8 cellular contexts compared by ENCODE assay signal in the genomic region with DNA sequence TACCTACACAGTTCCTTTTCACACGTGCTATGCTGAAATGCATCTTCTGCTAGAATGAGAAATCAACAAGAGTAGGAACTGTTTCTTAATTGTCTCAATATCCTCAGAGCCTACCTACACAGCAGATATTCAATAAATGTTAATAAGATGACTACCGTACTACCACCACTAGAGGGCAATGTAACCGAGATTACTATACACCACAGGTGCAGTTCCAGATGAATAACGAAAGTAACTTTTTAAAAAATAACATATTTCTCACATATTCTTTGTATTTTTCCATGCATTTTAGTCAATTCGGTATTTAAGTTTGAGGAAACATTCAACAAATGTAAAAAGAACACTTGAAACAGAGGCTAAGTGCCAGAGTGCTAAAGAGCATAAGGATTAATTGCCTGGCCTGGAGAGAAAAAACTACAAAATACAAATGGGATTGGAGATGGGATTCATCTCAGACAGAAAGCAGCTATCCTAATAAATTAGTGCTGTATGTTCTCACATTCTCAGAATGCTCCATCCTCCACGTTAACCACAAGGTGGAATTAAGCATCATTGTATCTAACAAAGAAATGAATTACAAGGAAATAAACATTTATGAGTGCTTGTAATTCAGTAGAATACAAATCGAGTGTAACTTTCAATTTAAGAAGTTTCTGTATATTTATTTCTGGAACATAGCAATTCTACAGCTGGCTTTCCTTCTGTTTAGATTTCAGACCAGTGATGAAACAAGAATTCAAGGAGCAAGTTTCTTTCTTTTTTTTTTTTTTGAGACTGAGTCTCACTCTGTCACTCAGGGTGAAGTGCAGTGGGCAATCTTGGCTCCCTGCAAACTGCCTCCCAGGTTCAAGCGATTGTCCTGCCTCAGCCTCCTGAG. TPM values are rescaled to one million over a fixed set of nuclear protein-coding genes. Genes with fewer than 3 reads are reported as not detected.
DNase-seq lines count a peak whose midpoint lies in the region; ATAC-seq and TF ChIP-seq lines count a peak whose summit lies in the region.

No MANE protein-coding gene starts in this region.

- peaks cover 18% of the 10 kb centered on the region for H3K27me3 Mint-ChIP-seq in activated naive CD8-positive, alpha-beta T cell treated with anti-CD3 and anti-CD28 coated beads, Interleukin-2, amount 10 ng/mL, durations not matched to agents 7 days and 5 days
- H3K27me3 Mint-ChIP-seq in activated naive CD8-positive, alpha-beta T cell treated with anti-CD3 and anti-CD28 coated beads for 36 hours: peaks cover 17% of the 10 kb centered on the region
- H3K27me3 Mint-ChIP-seq in endothelial cell (ENCODE audit: unreplicated experiment): peaks cover 1% of the 10 kb centered on the region
- H3K27me3 Mint-ChIP-seq in naive thymus-derived CD4-positive, alpha-beta T cell: peaks cover 12 to 34% (median 20%) of the 10 kb centered on the region in 5 donors

- H3K4me1 ChIP-seq in RWPE2 (ENCODE audit: insufficient read depth, poor library complexity, severe bottlenecking): no peaks in the 10 kb centered on the region
- no peaks in the 10 kb centered on the region for H3K4me1 ChIP-seq in naive thymus-derived CD4-positive, alpha-beta T cell (ENCODE audit: control insufficient read depth in 2 of 2, insufficient read depth in 2 of 2, low read length in 2 of 2)

- peaks cover 3% of the 10 kb centered on the region for H3K4me1 Mint-ChIP-seq in activated naive CD8-positive, alpha-beta T cell treated with anti-CD3 and anti-CD28 coated beads, Interleukin-2, amount 10 ng/mL, durations not matched to agents 7 days and 5 days
- peaks cover 3% of the 10 kb centered on the region for H3K4me1 Mint-ChIP-seq in activated naive CD8-positive, alpha-beta T cell treated with anti-CD3 and anti-CD28 coated beads for 36 hours
- peaks cover 3% of the 10 kb centered on the region for H3K4me1 Mint-ChIP-seq in endothelial cell (ENCODE audit: unreplicated experiment)
- peaks cover 0 to 11% (median 6%) of the 10 kb centered on the region in 7 donors for H3K4me1 Mint-ChIP-seq in naive thymus-derived CD4-positive, alpha-beta T cell

- H3K9me3 ChIP-seq in RWPE2 (ENCODE audit: severe bottlenecking): no peaks in the 10 kb centered on the region
- no peaks in the 10 kb centered on the region for H3K9me3 ChIP-seq in naive thymus-derived CD4-positive, alpha-beta T cell (ENCODE audit: control insufficient read depth in 2 of 3, low read length in 3 of 3)

- peak overlapping the region; percentile 33 for H3K4me3 Mint-ChIP-seq in activated naive CD8-positive, alpha-beta T cell treated with anti-CD3 and anti-CD28 coated beads, Interleukin-2, amount 10 ng/mL, durations not matched to agents 7 days and 5 days
- H3K4me3 Mint-ChIP-seq in activated naive CD8-positive, alpha-beta T cell treated with anti-CD3 and anti-CD28 coated beads for 36 hours: no peak overlapping the region
- no peak overlapping the region for H3K4me3 Mint-ChIP-seq in endothelial cell (ENCODE audit: unreplicated experiment)
- peak overlapping the region in 6 of 10 donors; percentile 4 to 67 (median 38) for H3K4me3 Mint-ChIP-seq in naive thymus-derived CD4-positive, alpha-beta T cell

- no peaks in the 10 kb centered on the region for H3K36me3 Mint-ChIP-seq in activated naive CD8-positive, alpha-beta T cell treated with anti-CD3 and anti-CD28 coated beads, Interleukin-2, amount 10 ng/mL, durations not matched to agents 7 days and 5 days
- no peaks in the 10 kb centered on the region for H3K36me3 Mint-ChIP-seq in activated naive CD8-positive, alpha-beta T cell treated with anti-CD3 and anti-CD28 coated beads for 36 hours
- H3K36me3 Mint-ChIP-seq in endothelial cell (ENCODE audit: low read depth, unreplicated experiment): no peaks in the 10 kb centered on the region
- no peaks in the 10 kb centered on the region for H3K36me3 Mint-ChIP-seq in naive thymus-derived CD4-positive, alpha-beta T cell

- H3K4me3 ChIP-seq in RWPE2 (ENCODE audit: severe bottlenecking): no peak overlapping the region
- H3K4me3 ChIP-seq in naive thymus-derived CD4-positive, alpha-beta T cell (ENCODE audit: low read length): no peak overlapping the region

- H3K36me3 ChIP-seq in RWPE2 (ENCODE audit: low read depth): no peaks in the 10 kb centered on the region
- H3K36me3 ChIP-seq in naive thymus-derived CD4-positive, alpha-beta T cell (ENCODE audit: control insufficient read depth in 2 of 3, insufficient read depth in 3 of 3, low read length in 3 of 3): no peaks in the 10 kb centered on the region

- no peaks in the 10 kb centered on the region for H3K27me3 ChIP-seq in RWPE2 (ENCODE audit: insufficient read depth, poor library complexity, severe bottlenecking)
- no peaks in the 10 kb centered on the region for H3K27me3 ChIP-seq in naive thymus-derived CD4-positive, alpha-beta T cell (ENCODE audit: control insufficient read depth in 2 of 2, insufficient read depth in 2 of 2, low read length in 2 of 2)

- ATAC-seq in activated naive CD8-positive, alpha-beta T cell treated with anti-CD3 and anti-CD28 coated beads, Interleukin-2, amount 10 ng/mL, durations not matched to agents 7 days and 5 days (ENCODE audit: low read depth): peak; percentile 96
- peak; percentile 80; the same call in 2 of the 3 replicates for ATAC-seq in RWPE2 (ENCODE audit: low read depth)
- peak; percentile 98 for ATAC-seq in naive thymus-derived CD4-positive, alpha-beta T cell

- POLR2A ChIA-PET in activated naive CD8-positive, alpha-beta T cell treated with anti-CD3 and anti-CD28 coated beads, Interleukin-2, amount 10 ng/mL, durations not matched to agents 7 days and 5 days (lab: Charles Lee): no interaction called here
- POLR2A ChIA-PET in naive thymus-derived CD4-positive, alpha-beta T cell (lab: Charles Lee): interaction anchor here (2.2 kb wide), 1 partner anchor 19 kb away, joined by 11 read pairs; no protein-coding TSS in a partner anchor

- intact Hi-C loops in naive thymus-derived CD4-positive, alpha-beta T cell (cut with micrococcal nuclease): loop anchor here (1.0 to 5.0 kb wide), 8 partner anchors 20 to 523 kb away; a partner anchor contains a TSS

- TF ChIP-seq CTCF in LNCAP (IDR thresholded peaks at IDR 0.05) (peak; percentile 67), RWPE2 (IDR thresholded peaks at IDR 0.05; ENCODE audit: poor library complexity, severe bottlenecking) (peak; percentile 84), endothelial cell (IDR thresholded peaks at IDR 0.05; ENCODE audit: unreplicated experiment) (peak; percentile 64)

- DNase-seq in activated naive CD8-positive, alpha-beta T cell treated with anti-CD3 and anti-CD28 coated beads, Interleukin-2, amount 10 ng/mL, durations not matched to agents 7 days and 5 days: no peak
- no peak for DNase-seq in activated naive CD8-positive, alpha-beta T cell treated with anti-CD3 and anti-CD28 coated beads for 36 hours
- DNase-seq in H4 (ENCODE audit: low spot score): peak; percentile 59
- no peak for DNase-seq in RWPE2 (ENCODE audit: low spot score)
- no peak for DNase-seq in endothelial cell (ENCODE audit: low spot score)
- DNase-seq in naive thymus-derived CD4-positive, alpha-beta T cell: peak in 7 of 9 donors; percentile 51 to 76 (median 68)
- DNase-seq in GM19240 (ENCODE audit: insufficient read length, low spot score): no peak

- H3K9me3 Mint-ChIP-seq in activated naive CD8-positive, alpha-beta T cell treated with anti-CD3 and anti-CD28 coated beads, Interleukin-2, amount 10 ng/mL, durations not matched to agents 7 days and 5 days: no peaks in the 10 kb centered on the region
- no peaks in the 10 kb centered on the region for H3K9me3 Mint-ChIP-seq in activated naive CD8-positive, alpha-beta T cell treated with anti-CD3 and anti-CD28 coated beads for 36 hours
- H3K9me3 Mint-ChIP-seq in endothelial cell (ENCODE audit: unreplicated experiment): no peaks in the 10 kb centered on the region
- no peaks in the 10 kb centered on the region for H3K9me3 Mint-ChIP-seq in naive thymus-derived CD4-positive, alpha-beta T cell

- H3K27ac Mint-ChIP-seq in activated naive CD8-positive, alpha-beta T cell treated with anti-CD3 and anti-CD28 coated beads, Interleukin-2, amount 10 ng/mL, durations not matched to agents 7 days and 5 days: peak overlapping the region; percentile 59
- H3K27ac Mint-ChIP-seq in activated naive CD8-positive, alpha-beta T cell treated with anti-CD3 and anti-CD28 coated beads for 36 hours: no peak overlapping the region
- H3K27ac Mint-ChIP-seq in endothelial cell (ENCODE audit: unreplicated experiment): no peak overlapping the region
- peak overlapping the region in 1 of 9 donors; percentile 30 for H3K27ac Mint-ChIP-seq in naive thymus-derived CD4-positive, alpha-beta T cell

- CTCF ChIA-PET in naive thymus-derived CD4-positive, alpha-beta T cell (lab: Charles Lee): interaction anchor here (0.6 to 2.6 kb wide), 8 partner anchors 9 to 524 kb away, joined by 3 to 7 read pairs (median 3); no protein-coding TSS in a partner anchor

- H3K27ac ChIP-seq in RWPE2 (ENCODE audit: poor library complexity, severe bottlenecking): no peak overlapping the region
- no peak overlapping the region for H3K27ac ChIP-seq in naive thymus-derived CD4-positive, alpha-beta T cell (ENCODE audit: low read depth, low read length)

RNA-seq across cellular contexts. Expression of a gene that starts 20.3 kb away (rescaled TPM):
- total RNA-seq in activated naive CD8-positive, alpha-beta T cell treated with anti-CD3 and anti-CD28 coated beads, Interleukin-2, amount 10 ng/mL, durations not matched to agents 7 days and 5 days: 1 to 10 TPM; 1.9 to 2.2 TPM
- total RNA-seq in activated naive CD8-positive, alpha-beta T cell treated with anti-CD3 and anti-CD28 coated beads for 36 hours: 1 to 10 TPM; 2.6 to 2.9 TPM
- 5.0 and 5.7 TPM in 2 replicates for total RNA-seq in H4 (2014; rRNA removed; shearing (Covaris generic))
- 17.4 TPM for total RNA-seq in endothelial cell (ENCODE audit: unreplicated experiment)
- 1 to 10 TPM; 1.1 to 4.6 (median 2.0) TPM for total RNA-seq in naive thymus-derived CD4-positive, alpha-beta T cell
- under 1 TPM; 0.62 to 0.74 TPM for polyA plus RNA-seq in naive thymus-derived CD4-positive, alpha-beta T cell

Comparison
In these comparisons a context has a peak if more than half of its experiments do, and no peak if none do; other contexts are left out.
1. H3K4me3 Mint-ChIP-seq: peak in activated naive CD8-positive, alpha-beta T cell treated with anti-CD3 and anti-CD28 coated beads, Interleukin-2, amount 10 ng/mL, durations not matched to agents 7 days and 5 days (single experiment) and naive thymus-derived CD4-positive, alpha-beta T cell (6 of 10); none in activated naive CD8-positive, alpha-beta T cell treated with anti-CD3 and anti-CD28 coated beads for 36 hours (single experiment) and endothelial cell (single experiment).
2. DNase-seq: peak in H4 (single experiment) and naive thymus-derived CD4-positive, alpha-beta T cell (7 of 9); none in activated naive CD8-positive, alpha-beta T cell treated with anti-CD3 and anti-CD28 coated beads, Interleukin-2, amount 10 ng/mL, durations not matched to agents 7 days and 5 days (single experiment), activated naive CD8-positive, alpha-beta T cell treated with anti-CD3 and anti-CD28 coated beads for 36 hours (single experiment), RWPE2 (single experiment), endothelial cell (single experiment) and GM19240 (single experiment).
3. Peak in every context shown above with its lines, with median percentiles within 50 percentile points of each other: ATAC-seq and CTCF ChIP-seq.